10 cellular contexts compared by ENCODE assay signal in the genomic region with DNA sequence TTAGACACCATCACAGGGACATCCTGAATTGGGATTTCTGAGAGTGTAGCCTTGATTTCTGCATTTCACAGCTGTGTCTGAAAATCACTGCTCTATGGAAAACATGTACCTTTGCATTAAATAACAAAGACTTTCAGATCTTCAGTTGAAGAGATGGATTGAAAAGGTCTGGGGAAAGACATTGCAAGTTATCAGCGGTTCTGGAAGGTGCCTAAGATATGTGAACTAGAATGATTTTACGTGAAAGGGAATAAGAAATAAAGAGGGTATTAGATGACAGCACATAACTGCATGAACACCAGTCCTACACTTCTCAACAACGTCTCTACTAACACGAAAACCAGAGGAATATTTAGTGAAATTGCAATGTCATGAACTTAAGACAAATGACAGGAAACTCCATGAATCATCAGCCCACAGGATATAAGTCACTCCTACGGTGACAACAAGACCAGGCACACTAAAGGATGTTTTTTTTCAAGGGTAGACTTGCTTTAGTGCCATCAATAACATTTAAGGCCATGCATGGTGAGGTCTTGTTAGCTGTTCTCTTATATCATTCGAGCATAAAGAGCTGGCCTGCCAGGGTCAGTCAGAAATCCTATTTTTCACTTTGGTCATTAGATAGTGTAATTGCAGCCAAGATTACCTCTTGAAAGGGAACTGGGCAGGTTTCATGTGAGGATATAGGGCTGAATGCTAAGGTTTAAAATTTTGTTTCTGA.
DNase-seq lines count a peak whose midpoint lies in the region; ATAC-seq and FAIRE-seq lines count a peak whose summit lies in the region.
"Had no signal": no experiment of that assay in that cellular context is flagged by ENCODE, and none has a peak within 500 bp of the region (broad histone marks: within the 10 kb centered on the region; RNA-seq: fewer than 3 reads in every experiment).

No MANE protein-coding gene starts in this region.

- no peaks in the 10 kb centered on the region for H4K20me1 ChIP-seq in BLaER1 treated with 17β-estradiol and CSF1 and Interleukin-3, amounts not matched to agents 10 nM and 100 nM

- peak; percentile 63 for DNase-seq in HTR-8/SVneo (ENCODE audit: insufficient read length, low spot score)
- peak; percentile 10 for DNase-seq in activated CD4-positive, alpha-beta memory T cell treated with anti-CD3 and anti-CD28 coated beads for 36 hours
- peak; percentile 89 for DNase-seq in left kidney (ENCODE audit: low read depth, low spot score)
- no peak for DNase-seq in NCI-H748 (lab: John Stamatoyannopoulos, UW; ENCODE audit: unreplicated experiment)
- no peak for DNase-seq in activated CD8-positive, alpha-beta memory T cell treated with anti-CD3 and anti-CD28 coated beads, Interleukin-2, amount 50 U/mL, for 4 hours
- no peak for DNase-seq in C1 segment of cervical spinal cord (lab: John Stamatoyannopoulos, UW)
- DNase-seq: effector memory CD4-positive, alpha-beta T cell; NCI-H510A had no signal

- H3K27ac Mint-ChIP-seq in activated CD4-positive, alpha-beta memory T cell treated with anti-CD3 and anti-CD28 coated beads for 36 hours = peak overlapping the region; percentile 76

- no peaks in the 10 kb centered on the region; a peak in 1 of 22 replicates for H3K36me3 ChIP-seq in BLaER1 treated with 17β-estradiol and CSF1 and Interleukin-3, amounts not matched to agents 10 nM and 100 nM

- H3K4me1 ChIP-seq in BLaER1 treated with 17β-estradiol and CSF1 and Interleukin-3, amounts not matched to agents 10 nM and 100 nM = peaks cover 0 to 56% (median 22%) of the 10 kb centered on the region in 10 experiments; a peak in 13 of 20 replicates

- CTCF ChIA-PET in activated CD4-positive, alpha-beta memory T cell treated with anti-CD3 and anti-CD28 coated beads for 36 hours (lab: Charles Lee) = interaction anchor here (0.6 kb wide), 1 partner anchor 74 kb away, joined by 3 read pairs; no protein-coding TSS in a partner anchor

- H3K27me3 ChIP-seq in BLaER1 treated with 17β-estradiol and CSF1 and Interleukin-3, amounts not matched to agents 10 nM and 100 nM = no peaks in the 10 kb centered on the region

- H3K27me3 Mint-ChIP-seq in activated CD4-positive, alpha-beta memory T cell treated with anti-CD3 and anti-CD28 coated beads for 36 hours = peaks cover 4% of the 10 kb centered on the region

- H3K9ac ChIP-seq in BLaER1 treated with 17β-estradiol and CSF1 and Interleukin-3, amounts not matched to agents 10 nM and 100 nM = peak overlapping the region in 8 of 11 experiments; percentile 34 to 79 (median 62); a peak in 13 of 22 replicates

- no peaks in the 10 kb centered on the region for H3K36me3 Mint-ChIP-seq in activated CD4-positive, alpha-beta memory T cell treated with anti-CD3 and anti-CD28 coated beads for 36 hours

- FAIRE-seq in HTR-8/SVneo (lab: Jason Lieb, UNC) = peak; percentile 57

- ATAC-seq in GM21447 (IDR thresholded peaks at IDR 0.05; ENCODE audit: unreplicated experiment) = no peak

- H3K4me3 ChIP-seq in BLaER1 treated with 17β-estradiol and CSF1 and Interleukin-3, amounts not matched to agents 10 nM and 100 nM = peak overlapping the region in 2 of 10 experiments; percentile 24 to 32; a peak in 2 of 20 replicates

- intact Hi-C loops in activated CD4-positive, alpha-beta memory T cell treated with anti-CD3 and anti-CD28 coated beads for 36 hours (cut with micrococcal nuclease) = loop anchor here (10.0 kb wide), 1 partner anchor 222 kb away; no protein-coding TSS in a partner anchor

- H3K4me1 Mint-ChIP-seq in activated CD4-positive, alpha-beta memory T cell treated with anti-CD3 and anti-CD28 coated beads for 36 hours (ENCODE audit: low read depth) = peaks cover 14% of the 10 kb centered on the region

- peak overlapping the region in 10 of 11 experiments; percentile 53 to 93 (median 76); a peak in 19 of 22 replicates for H3K27ac ChIP-seq in BLaER1 treated with 17β-estradiol and CSF1 and Interleukin-3, amounts not matched to agents 10 nM and 100 nM

- POLR2A ChIA-PET in activated CD4-positive, alpha-beta memory T cell treated with anti-CD3 and anti-CD28 coated beads for 36 hours (lab: Charles Lee) = no interaction called here

- H3K9me3 ChIP-seq in BLaER1 treated with 17β-estradiol and CSF1 and Interleukin-3, amounts not matched to agents 10 nM and 100 nM (replicated peaks in 1 of 11) = peaks cover 0 to 27% (median 0%) of the 10 kb centered on the region in 11 experiments; a peak in 5 of 22 replicates

- H3K4me3 Mint-ChIP-seq in activated CD4-positive, alpha-beta memory T cell treated with anti-CD3 and anti-CD28 coated beads for 36 hours = peak overlapping the region; percentile 39

- H3K9me3 Mint-ChIP-seq in activated CD4-positive, alpha-beta memory T cell treated with anti-CD3 and anti-CD28 coated beads for 36 hours = peaks cover 2% of the 10 kb centered on the region

- H3K4me2 ChIP-seq in BLaER1 treated with 17β-estradiol and CSF1 and Interleukin-3, amounts not matched to agents 10 nM and 100 nM = peak overlapping the region in 9 of 11 experiments; percentile 31 to 86 (median 69); a peak in 16 of 22 replicates

Comparison
In these comparisons a context has a peak if more than half of its experiments do, and no peak if none do; other contexts are left out.
1. DNase-seq: peak in HTR-8/SVneo (single experiment), activated CD4-positive, alpha-beta memory T cell treated with anti-CD3 and anti-CD28 coated beads for 36 hours (single experiment) and left kidney (single experiment); none in NCI-H748 (single experiment), activated CD8-positive, alpha-beta memory T cell treated with anti-CD3 and anti-CD28 coated beads, Interleukin-2, amount 50 U/mL, for 4 hours (single experiment) and C1 segment of cervical spinal cord (0 of 14).